29 cellular contexts compared by ENCODE assay signal in the genomic region with DNA sequence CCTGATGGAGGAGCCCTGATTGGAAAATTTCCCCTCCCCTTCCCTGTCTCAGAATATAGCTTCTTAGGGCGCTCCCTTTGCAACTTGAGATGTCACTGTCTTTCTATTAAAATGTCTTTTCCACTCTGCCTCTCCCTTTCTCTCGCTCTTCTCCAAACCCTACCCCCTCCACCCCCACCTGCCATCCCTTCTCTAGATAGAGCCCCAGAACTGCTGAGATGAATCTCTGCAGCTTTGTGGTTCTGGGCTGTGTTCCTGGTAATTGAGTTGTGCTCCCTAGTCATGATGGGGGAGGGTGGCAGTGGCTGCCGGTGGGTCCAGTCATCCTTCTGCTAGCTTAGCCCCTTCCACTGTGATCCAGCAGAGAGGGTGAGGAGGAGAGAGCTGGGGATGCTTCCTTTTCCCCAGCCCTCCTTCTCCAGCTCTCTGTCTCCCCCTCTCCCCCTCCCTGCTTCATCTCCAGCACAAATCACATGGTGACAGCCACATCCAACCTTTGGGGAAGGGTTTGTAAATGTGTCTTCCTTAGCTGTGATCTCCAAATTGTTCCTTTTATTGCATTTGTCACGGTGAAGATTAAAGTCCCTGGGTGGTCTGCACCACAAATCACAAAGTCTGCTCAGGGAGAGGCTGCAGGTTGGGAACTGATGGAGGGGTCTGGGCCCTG.
"Had no signal": no experiment of that assay in that cellular context is flagged by ENCODE, and none has a peak within 500 bp of the region (broad histone marks: within the 10 kb centered on the region; RNA-seq: fewer than 3 reads in every experiment).

No MANE protein-coding gene starts in this region.

- H3K27ac Mint-ChIP-seq: activated CD8-positive, alpha-beta memory T cell treated with anti-CD3 and anti-CD28 coated beads, Interleukin-2, amount 10 ng/mL, durations not matched to agents 7 days and 5 days; activated naive CD8-positive, alpha-beta T cell; activated T-cell treated with anti-CD3 and anti-CD28 coated beads, Interleukin-2, amount 50 U/mL, for 24 hours; activated T-helper 1 cell treated with anti-CD3 and anti-CD28 coated beads, Interleukin-12 subunit alpha, Interleukin-12 subunit beta, Interleukin-2, Interleukin-4 antibody, amounts not matched to agents 30 ng/mL and 10 ng/mL and 1 ng/mL, durations not matched to agents 14 hours and 24 hours and 36 hours; WTC11 had no signal

- FAIRE-seq: K562 had no signal

- H3K4me3 ChIP-seq: adrenal gland, K562, SJSA1 had no signal

- H3K4me1 Mint-ChIP-seq: activated CD8-positive, alpha-beta memory T cell treated with anti-CD3 and anti-CD28 coated beads, Interleukin-2, amount 10 ng/mL, durations not matched to agents 7 days and 5 days had no signal

- H3K4me3 Mint-ChIP-seq: activated CD8-positive, alpha-beta memory T cell treated with anti-CD3 and anti-CD28 coated beads, Interleukin-2, amount 10 ng/mL, durations not matched to agents 7 days and 5 days; activated naive CD8-positive, alpha-beta T cell; activated T-cell treated with anti-CD3 and anti-CD28 coated beads, Interleukin-2, amount 50 U/mL, for 24 hours; activated T-helper 1 cell treated with anti-CD3 and anti-CD28 coated beads, Interleukin-12 subunit alpha, Interleukin-12 subunit beta, Interleukin-2, Interleukin-4 antibody, amounts not matched to agents 30 ng/mL and 10 ng/mL and 1 ng/mL, durations not matched to agents 14 hours and 24 hours and 36 hours; T-helper 17 cell; WTC11 had no signal

- H3K9me3 Mint-ChIP-seq: activated T-cell treated with anti-CD3 and anti-CD28 coated beads, Interleukin-2, amount 50 U/mL, for 24 hours; activated T-helper 1 cell treated with anti-CD3 and anti-CD28 coated beads, Interleukin-12 subunit alpha, Interleukin-12 subunit beta, Interleukin-2, Interleukin-4 antibody, amounts not matched to agents 30 ng/mL and 10 ng/mL and 1 ng/mL, durations not matched to agents 14 hours and 24 hours and 36 hours; WTC11 had no signal

- H3K36me3 Mint-ChIP-seq: activated CD8-positive, alpha-beta memory T cell treated with anti-CD3 and anti-CD28 coated beads, Interleukin-2, amount 10 ng/mL, durations not matched to agents 7 days and 5 days; activated naive CD8-positive, alpha-beta T cell; WTC11 had no signal

- H3K9me3 ChIP-seq: adrenal gland, SJSA1 had no signal

- H3K4me1 ChIP-seq: adrenal gland, SJSA1 had no signal

- H3K36me3 ChIP-seq: adrenal gland, SJSA1 had no signal

- ATAC-seq: activated CD8-positive, alpha-beta memory T cell treated with anti-CD3 and anti-CD28 coated beads, Interleukin-2, amount 10 ng/mL, durations not matched to agents 7 days and 5 days; K562; Panc1; T-helper 17 cell; WTC11 had no signal

- H3K27ac ChIP-seq: adrenal gland, RWPE1, SJSA1 had no signal

- DNase-seq: activated CD4-positive, alpha-beta T cell treated with anti-CD3 and anti-CD28 coated beads for 48 hours; activated CD4-positive, alpha-beta T cell treated with anti-CD3 and anti-CD28 coated beads, Interleukin-2, amount 50 U/mL, for 4 hours; activated CD4-positive, CD25-positive, alpha-beta regulatory T cell treated with anti-CD3 and anti-CD28 coated beads, Interleukin-2, amount 50 U/mL, for 72 hours; activated CD8-positive, alpha-beta memory T cell treated with anti-CD3 and anti-CD28 coated beads, Interleukin-2, amount 10 ng/mL, durations not matched to agents 7 days and 5 days; activated effector memory CD4-positive, alpha-beta T cell treated with Interleukin-2 at 50 U/mL for 16 hours; activated naive CD4-positive, alpha-beta T cell; activated T-cell treated with anti-CD3 and anti-CD28 coated beads, Interleukin-2, amount 50 U/mL, for 24 hours; adrenal gland; aorta; Karpas-422; NCI-H1105 treated with DMSO at 0.1 percent for 48 hours; NCI-H1436 treated with DMSO at 0.1 percent for 48 hours; NCI-H187; NCI-H2081; NCI-H446 treated with DMSO at 0.1 percent for 48 hours; NCI-H526; NCI-H774; NK-92 treated with Interleukin-12 subunit alpha and Interleukin-12 subunit beta, amount 100 ng/mL, for 24 hours; OCI-M1; Right ventricle myocardium superior; T-helper 17 cell; T-helper 9 cell had no signal
